ENCODE assay signal across 25 cellular contexts in genomic region chr19:33863436-33863835, GRCh38.
DNase-seq lines count a peak whose midpoint lies in the region; ATAC-seq and TF ChIP-seq lines count a peak whose summit lies in the region.
"Had no signal": no experiment of that assay in that cellular context is flagged by ENCODE, and none has a peak within 500 bp of the region (broad histone marks: within the 10 kb centered on the region; RNA-seq: fewer than 3 reads in every experiment).

No MANE protein-coding gene starts in this region.

- H4K5ac ChIP-seq in H9 (ENCODE audit: insufficient read length, low read depth, low read length), result no peak overlapping the region

- no peak for ATAC-seq in Right ventricle myocardium inferior
- no peak for ATAC-seq in naive thymus-derived CD8-positive, alpha-beta T cell
- ATAC-seq: A549; CD8-positive, alpha-beta T cell; GM12878 had no signal

- H3K4me2 ChIP-seq in H9 (ENCODE audit: insufficient read depth, insufficient read length, low read length), result no peak overlapping the region
- H3K4me2 ChIP-seq: A549; BLaER1 treated with 17β-estradiol and CSF1 and Interleukin-3, amounts not matched to agents 10 nM and 100 nM had no signal

- H3K36me3 Mint-ChIP-seq in naive thymus-derived CD8-positive, alpha-beta T cell, result no peaks in the 10 kb centered on the region
- no peaks in the 10 kb centered on the region for H3K36me3 Mint-ChIP-seq in H9 (ENCODE audit: insufficient read depth in 1 of 3, low read depth in 3 of 3)
- H3K36me3 Mint-ChIP-seq: CD8-positive, alpha-beta T cell had no signal

- 95% methylated on average over 5 of the region's 5 CpGs for WGBS in esophagus muscularis mucosa
- WGBS in spleen, 5 donors, result 90 to 95% (median 93%) methylated on average over 5 of the region's 5 CpGs
- WGBS in H9 (ENCODE audit: extremely low coverage, insufficient read length, low lambda C conversion rate), result no CpG with 5 or more reads among the region's 5 CpGs

- no peak overlapping the region for H3K56ac ChIP-seq in H9 (ENCODE audit: insufficient read length, low read depth, low read length)

- H4K91ac ChIP-seq in H9 (ENCODE audit: insufficient read length, low read depth, low read length), result no peak overlapping the region

- POLR2A ChIA-PET in naive thymus-derived CD8-positive, alpha-beta T cell (lab: Charles Lee), result no interaction called here

- H2BK12ac ChIP-seq in H9 (ENCODE audit: insufficient read length, low read depth, low read length), result no peak overlapping the region

- H3K36me3 ChIP-seq in cardiac muscle cell (no peaks in the 10 kb centered on the region), esophagus muscularis mucosa (no peaks in the 10 kb centered on the region), spleen (no peaks in the 10 kb centered on the region)
- H3K36me3 ChIP-seq: BLaER1 treated with 17β-estradiol and CSF1 and Interleukin-3, amounts not matched to agents 10 nM and 100 nM had no signal

- H2BK15ac ChIP-seq in H9 (ENCODE audit: low read depth, low read length), result no peak overlapping the region

- no peak overlapping the region for H2AFZ ChIP-seq in H9 (ENCODE audit: low read length)

- no peaks in the 10 kb centered on the region for H3K79me2 ChIP-seq in H9 (ENCODE audit: insufficient read depth, low read length)

- no peak for TF ChIP-seq CTCF in cardiac muscle cell (IDR thresholded peaks at IDR 0.05; ENCODE audit: low read depth, low read length)
- TF ChIP-seq CTCF in esophagus muscularis mucosa (IDR thresholded peaks at IDR 0.05), result no peak
- TF ChIP-seq CTCF in spleen (IDR thresholded peaks at IDR 0.05 in 8 of 11, conservative IDR thresholded peaks at IDR 0.05 in 3 of 11), result no peak
- TF ChIP-seq CTCF in H9 (conservative IDR thresholded peaks at IDR 0.05), result no peak

- H3K27ac ChIP-seq in cardiac muscle cell (peak overlapping the region; percentile 74), esophagus muscularis mucosa (replicated peaks in 1 of 4) (no peak overlapping the region), spleen (no peak overlapping the region), H9 (ENCODE audit: insufficient read length, low read depth, low read length) (no peak overlapping the region)
- H3K27ac ChIP-seq: 22Rv1; A549; BLaER1 treated with 17β-estradiol and CSF1 and Interleukin-3, amounts not matched to agents 10 nM and 100 nM; C4-2B had no signal

- H2BK120ac ChIP-seq in H9 (ENCODE audit: low read depth, low read length, poor library complexity, severe bottlenecking), result no peak overlapping the region

- H3K9ac ChIP-seq in H9 (ENCODE audit: extremely low read depth, insufficient read length, low read length), result no peak overlapping the region
- H3K9ac ChIP-seq: BLaER1 treated with 17β-estradiol and CSF1 and Interleukin-3, amounts not matched to agents 10 nM and 100 nM had no signal

- H3K9me3 Mint-ChIP-seq in naive thymus-derived CD8-positive, alpha-beta T cell, result no peaks in the 10 kb centered on the region
- no peaks in the 10 kb centered on the region for H3K9me3 Mint-ChIP-seq in H9
- H3K9me3 Mint-ChIP-seq: CD4-positive, alpha-beta T cell; CD8-positive, alpha-beta T cell had no signal

- no peak overlapping the region for H3K4me3 Mint-ChIP-seq in naive thymus-derived CD8-positive, alpha-beta T cell
- H3K4me3 Mint-ChIP-seq in H9, result no peak overlapping the region
- H3K4me3 Mint-ChIP-seq: B cell; CD4-positive, alpha-beta T cell; CD8-positive, alpha-beta T cell had no signal

- H4K8ac ChIP-seq in H9 (replicated peaks; ENCODE audit: insufficient read length, low read depth, low read length), result no peak overlapping the region

- H4K20me1 ChIP-seq in H9 (ENCODE audit: control insufficient read depth, insufficient read depth, insufficient read length), result no peaks in the 10 kb centered on the region
- H4K20me1 ChIP-seq: BLaER1 treated with 17β-estradiol and CSF1 and Interleukin-3, amounts not matched to agents 10 nM and 100 nM had no signal

- no peak overlapping the region for H3K27ac Mint-ChIP-seq in naive thymus-derived CD8-positive, alpha-beta T cell
- H3K27ac Mint-ChIP-seq in H9, result no peak overlapping the region
- H3K27ac Mint-ChIP-seq: B cell; CD4-positive, alpha-beta T cell; CD8-positive, alpha-beta T cell had no signal

- H3K23ac ChIP-seq in H9 (ENCODE audit: insufficient read length, low read depth, low read length), result no peak overlapping the region

- no peak overlapping the region for H2AK5ac ChIP-seq in H9 (ENCODE audit: insufficient read length, low read length)

- no peak overlapping the region for H2BK20ac ChIP-seq in H9 (ENCODE audit: low read depth, low read length, poor library complexity, severe bottlenecking)

- H3T11ph ChIP-seq in H9 (ENCODE audit: low read length), result no peak overlapping the region

- H3K9me3 ChIP-seq in cardiac muscle cell (ENCODE audit: low read depth) (no peaks in the 10 kb centered on the region), esophagus muscularis mucosa (no peaks in the 10 kb centered on the region), spleen (no peaks in the 10 kb centered on the region), H9 (ENCODE audit: control insufficient read depth, low read depth, low read length) (no peaks in the 10 kb centered on the region)
- H3K9me3 ChIP-seq: A549; BLaER1 treated with 17β-estradiol and CSF1 and Interleukin-3, amounts not matched to agents 10 nM and 100 nM had no signal

- peaks cover 0 to under 1% (median 0%) of the 10 kb centered on the region in 4 donors for H3K4me1 Mint-ChIP-seq in naive thymus-derived CD8-positive, alpha-beta T cell
- H3K4me1 Mint-ChIP-seq in H9, result peaks cover 4 to 8% of the 10 kb centered on the region in 2 experiments
- H3K4me1 Mint-ChIP-seq: B cell had no signal

- DNase-seq in cardiac muscle cell (ENCODE audit: low read depth in 1 of 2, low spot score in 1 of 2) (no peak), Right ventricle myocardium inferior (ENCODE audit: missing footprints) (no peak), esophagus muscularis mucosa (ENCODE audit: extremely low spot score) (peak; percentile 21), spleen (peak; percentile 51), ureter (ENCODE audit: low spot score) (peak; percentile 7), H9 (no peak), NCI-H1694 (lab: John Stamatoyannopoulos, UW) (no peak)
- no peak for DNase-seq in naive thymus-derived CD8-positive, alpha-beta T cell
- DNase-seq: AML-193; CD4-positive, alpha-beta T cell; CD8-positive, alpha-beta T cell; COR-L47; DMS 273 treated with DMSO at 0.1 percent for 48 hours; DMS153; DMS53; DMS79; DND-41; EL; GDM1 had no signal

- intact Hi-C loops in Right ventricle myocardium inferior (cut with DNase I), result no loop called here
- intact Hi-C loops in esophagus muscularis mucosa (cut with DNase I), result no loop called here
- intact Hi-C loops in spleen (cut with DNase I; ENCODE audit: low total_unique reads), result no loop called here

- no peaks in the 10 kb centered on the region for H3K79me1 ChIP-seq in H9 (ENCODE audit: insufficient read depth, low read depth, low read length, poor library complexity, severe bottlenecking)

- no peaks in the 10 kb centered on the region for H3K23me2 ChIP-seq in H9 (ENCODE audit: insufficient read length, low read depth, low read length, poor library complexity, severe bottlenecking)

- H2BK5ac ChIP-seq in H9 (ENCODE audit: insufficient read length, low read length), result no peak overlapping the region

- no peak for TF ChIP-seq EP300 in esophagus muscularis mucosa (IDR thresholded peaks at IDR 0.05)

- H3K4me1 ChIP-seq in cardiac muscle cell (ENCODE audit: low read depth), result peaks cover 17% of the 10 kb centered on the region
- H3K4me1 ChIP-seq in esophagus muscularis mucosa, result peaks cover 9 to 12% (median 10%) of the 10 kb centered on the region in 4 donors
- peaks cover 0 to 7% (median 1%) of the 10 kb centered on the region in 6 donors for H3K4me1 ChIP-seq in spleen
- H3K4me1 ChIP-seq in H9 (ENCODE audit: insufficient read depth, low read length), result no peaks in the 10 kb centered on the region
- H3K4me1 ChIP-seq: A549; BLaER1 treated with 17β-estradiol and CSF1 and Interleukin-3, amounts not matched to agents 10 nM and 100 nM had no signal

- no peak overlapping the region for H3K4me3 ChIP-seq in cardiac muscle cell
- H3K4me3 ChIP-seq in esophagus muscularis mucosa, result no peak overlapping the region
- no peak overlapping the region for H3K4me3 ChIP-seq in spleen
- H3K4me3 ChIP-seq: A549; BLaER1 treated with 17β-estradiol and CSF1 and Interleukin-3, amounts not matched to agents 10 nM and 100 nM; GM12878 had no signal

- H3K18ac ChIP-seq in H9 (ENCODE audit: insufficient read length, low read depth, low read length), result no peak overlapping the region

- H3K14ac ChIP-seq in H9 (ENCODE audit: insufficient read depth, low read length), result no peak overlapping the region; the same call in 1 of the 2 replicates

- H3K27me3 ChIP-seq in cardiac muscle cell (no peaks in the 10 kb centered on the region), esophagus muscularis mucosa (no peaks in the 10 kb centered on the region), spleen (replicated peaks in 1 of 7) (peaks cover 0 to under 1% (median 0%) of the 10 kb centered on the region in 7 donors), H9 (ENCODE audit: insufficient read depth, low read length) (no peaks in the 10 kb centered on the region)
- H3K27me3 ChIP-seq: BLaER1 treated with 17β-estradiol and CSF1 and Interleukin-3, amounts not matched to agents 10 nM and 100 nM had no signal

- H3K27me3 Mint-ChIP-seq in naive thymus-derived CD8-positive, alpha-beta T cell, result peaks cover 0 to 10% (median 2%) of the 10 kb centered on the region in 5 donors
- H3K27me3 Mint-ChIP-seq in H9 (ENCODE audit: low read depth), result peaks cover 1% of the 10 kb centered on the region; the same call in 1 of the 2 replicates

- H3K4ac ChIP-seq in H9 (ENCODE audit: low read depth, low read length), result no peak overlapping the region

- TF ChIP-seq POLR2A in esophagus muscularis mucosa (IDR thresholded peaks at IDR 0.05; ENCODE audit: low read depth) (no peak), spleen (IDR thresholded peaks at IDR 0.05) (no peak)

Comparison
In these comparisons a context has a peak if more than half of its experiments do, and no peak if none do; other contexts are left out.
1. DNase-seq: peak in esophagus muscularis mucosa (single experiment), spleen (single experiment) and ureter (single experiment); none in cardiac muscle cell (0 of 2), Right ventricle myocardium inferior (single experiment), naive thymus-derived CD8-positive, alpha-beta T cell (0 of 10), H9 (single experiment) and NCI-H1694 (single experiment).